In genomic region chrX:39242187-39242586, GRCh38 we compare ENCODE assay signal across 8 cellular contexts.
DNase-seq lines count a peak whose midpoint lies in the region; ATAC-seq and TF ChIP-seq lines count a peak whose summit lies in the region.

No MANE protein-coding gene starts in this region.

- no peak for DNase-seq in Right ventricle myocardium superior
- DNase-seq in right atrium auricular region (ENCODE audit: low spot score): no peak
- DNase-seq in NCI-H2107 (lab: John Stamatoyannopoulos, UW): peak; percentile 40
- DNase-seq in T47D (ENCODE audit: low read depth in 1 of 2, low spot score in 1 of 2): peak; percentile 4 to 68
- peak; percentile 20 for DNase-seq in medulla oblongata (ENCODE audit: extremely low spot score)
- no peak for DNase-seq in effector CD4-positive, alpha-beta T cell
- DNase-seq in activated naive CD4-positive, alpha-beta T cell treated with anti-CD3 and anti-CD28 coated beads, Interleukin-2, amount 50 U/mL, for 72 hours (ENCODE audit: low spot score in 2 of 2): no peak

- peaks cover 0 to 12% of the 10 kb centered on the region in 2 donors for H3K36me3 Mint-ChIP-seq in activated naive CD4-positive, alpha-beta T cell treated with anti-CD3 and anti-CD28 coated beads, Interleukin-2, amount 50 U/mL, for 72 hours

- H3K4me3 ChIP-seq in right atrium auricular region: no peak overlapping the region

- H3K27ac Mint-ChIP-seq in activated naive CD4-positive, alpha-beta T cell treated with anti-CD3 and anti-CD28 coated beads, Interleukin-2, amount 50 U/mL, for 72 hours: no peak overlapping the region

- no peaks in the 10 kb centered on the region for H3K9me3 ChIP-seq in right atrium auricular region

- ATAC-seq in Right ventricle myocardium superior (ENCODE audit: poor library complexity) (peak; percentile 64), GM21447 (IDR thresholded peaks at IDR 0.05; ENCODE audit: unreplicated experiment) (no peak)
- ATAC-seq in activated naive CD4-positive, alpha-beta T cell treated with anti-CD3 and anti-CD28 coated beads, Interleukin-2, amount 50 U/mL, for 72 hours: no peak

- intact Hi-C loops in Right ventricle myocardium superior (cut with DNase I): no loop called here

- TF ChIP-seq CTCF in right atrium auricular region (IDR thresholded peaks at IDR 0.05): peak in 1 of 2 donors; percentile 57

- no peak overlapping the region for H3K27ac ChIP-seq in right atrium auricular region

- no peaks in the 10 kb centered on the region for H3K36me3 ChIP-seq in right atrium auricular region

- H3K27me3 ChIP-seq in right atrium auricular region: no peaks in the 10 kb centered on the region

- peaks cover 0 to 4% of the 10 kb centered on the region in 2 donors for H3K9me3 Mint-ChIP-seq in activated naive CD4-positive, alpha-beta T cell treated with anti-CD3 and anti-CD28 coated beads, Interleukin-2, amount 50 U/mL, for 72 hours

- H3K4me1 ChIP-seq in right atrium auricular region: no peaks in the 10 kb centered on the region

- in situ Hi-C loops in T47D (cut with HindIII; ENCODE audit: low pct_unique_long_range_greater_than_20kb, low sequenced_read_pairs): no loop called here

Comparison
In these comparisons a context has a peak if more than half of its experiments do, and no peak if none do; other contexts are left out.
1. DNase-seq: peak in NCI-H2107 (single experiment), T47D (2 of 2) and medulla oblongata (single experiment); none in Right ventricle myocardium superior (single experiment), right atrium auricular region (single experiment), effector CD4-positive, alpha-beta T cell (single experiment) and activated naive CD4-positive, alpha-beta T cell treated with anti-CD3 and anti-CD28 coated beads, Interleukin-2, amount 50 U/mL, for 72 hours (0 of 2).